ENCODE assay signal across 8 cellular contexts in the genomic region with DNA sequence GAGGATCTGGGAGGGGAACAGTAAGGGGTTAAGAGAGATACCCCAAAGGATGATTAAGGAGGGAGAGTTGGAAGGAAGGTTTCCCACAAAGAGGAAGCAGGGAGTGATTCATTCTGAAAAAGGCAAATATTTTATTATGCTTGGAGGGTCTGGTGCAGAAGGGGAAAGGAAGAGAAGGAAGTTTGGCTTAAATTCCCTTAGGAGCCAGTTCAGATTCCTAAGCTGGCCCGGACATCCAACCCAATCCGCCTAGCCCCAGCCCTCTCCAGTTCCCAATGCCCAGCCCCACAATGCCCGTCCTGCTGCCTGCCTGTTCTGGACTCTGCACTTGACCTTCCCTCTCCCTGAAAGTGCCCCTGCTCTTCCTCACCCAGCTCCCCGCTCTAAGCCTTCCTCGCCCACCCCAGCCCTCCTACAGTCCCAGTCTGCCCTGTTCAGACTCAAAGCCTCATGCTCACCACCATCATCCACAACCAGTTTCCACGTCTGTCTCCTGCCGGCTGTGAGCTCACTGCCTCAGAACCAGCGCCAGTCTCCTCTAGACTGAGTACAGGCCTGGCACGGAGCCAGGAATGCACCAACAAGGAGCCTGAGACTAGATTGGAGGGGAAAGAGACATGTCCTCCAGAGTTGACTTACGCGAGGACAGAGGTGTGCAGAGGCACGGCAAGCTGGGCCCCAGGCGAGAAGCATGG. TPM values are rescaled to one million over a fixed set of nuclear protein-coding genes. Genes with fewer than 3 reads are reported as not detected.
DNase-seq lines count a peak whose midpoint lies in the region; ATAC-seq, FAIRE-seq and TF ChIP-seq lines count a peak whose summit lies in the region.

No MANE protein-coding gene starts in this region.

- no peak overlapping the region for H3K4me3 Mint-ChIP-seq in CD8-positive, alpha-beta T cell

- no peaks in the 10 kb centered on the region for H3K27me3 ChIP-seq in CD8-positive, alpha-beta T cell (ENCODE audit: insufficient read depth, low read length)
- H3K27me3 ChIP-seq in RWPE2 (ENCODE audit: insufficient read depth, poor library complexity, severe bottlenecking): no peaks in the 10 kb centered on the region
- H3K27me3 ChIP-seq in pancreas: no peaks in the 10 kb centered on the region

- no peak overlapping the region for H3K4me3 ChIP-seq in CD8-positive, alpha-beta T cell (ENCODE audit: low read depth, low read length)
- H3K4me3 ChIP-seq in RWPE2 (ENCODE audit: severe bottlenecking) (no peak overlapping the region), fibroblast of pulmonary artery (replicated peaks; ENCODE audit: low read depth, low read length) (peak overlapping the region; percentile 17), pancreas (no peak overlapping the region)

- H3K27ac Mint-ChIP-seq in CD8-positive, alpha-beta T cell: peak overlapping the region; percentile 28

- intact Hi-C loops in CD8-positive, alpha-beta T cell (cut with DNase I, micrococcal nuclease): no loop called here
- intact Hi-C loops in pancreas (cut with DNase I): no loop called here

- H3K4me1 Mint-ChIP-seq in CD8-positive, alpha-beta T cell (ENCODE audit: low read depth): peaks cover 44% of the 10 kb centered on the region

- ATAC-seq in CD8-positive, alpha-beta T cell: no peak
- ATAC-seq in RWPE2 (ENCODE audit: low read depth) (no peak), pancreas (peak; percentile 5 to 43 (median 22)), GM19455 (IDR thresholded peaks at IDR 0.05; ENCODE audit: unreplicated experiment) (no peak)

- FAIRE-seq in pancreas (lab: Jason Lieb, UNC): no peak

- no peaks in the 10 kb centered on the region for H3K27me3 Mint-ChIP-seq in CD8-positive, alpha-beta T cell (ENCODE audit: low read depth)

- 64 to 70% methylated on average over 13 of the region's 13 CpGs for WGBS in pancreas, 2 donors

- no peak overlapping the region for H3K27ac ChIP-seq in CD8-positive, alpha-beta T cell (ENCODE audit: low read depth, low read length)
- H3K27ac ChIP-seq in RWPE2 (ENCODE audit: poor library complexity, severe bottlenecking) (peak overlapping the region; percentile 57), pancreas (peak overlapping the region in 3 of 4 donors; percentile 4 to 69 (median 34))

- H3K4me1 ChIP-seq in CD8-positive, alpha-beta T cell (ENCODE audit: insufficient read depth, low read length): peaks cover 14% of the 10 kb centered on the region
- H3K4me1 ChIP-seq in RWPE2 (ENCODE audit: insufficient read depth, poor library complexity, severe bottlenecking): peaks cover 30% of the 10 kb centered on the region
- peaks cover 5 to 24% (median 13%) of the 10 kb centered on the region in 3 donors for H3K4me1 ChIP-seq in pancreas

- POLR2A ChIA-PET in CD8-positive, alpha-beta T cell (lab: Charles Lee): no interaction called here

- peaks cover 54% of the 10 kb centered on the region for H3K36me3 Mint-ChIP-seq in CD8-positive, alpha-beta T cell

- no peak for TF ChIP-seq CTCF in CD8-positive, alpha-beta T cell (IDR thresholded peaks at IDR 0.05)
- TF ChIP-seq CTCF in RWPE2 (IDR thresholded peaks at IDR 0.05; ENCODE audit: poor library complexity, severe bottlenecking) (no peak), fibroblast of pulmonary artery (IDR thresholded peaks at IDR 0.05; ENCODE audit: low read length, missing control alignments) (no peak), pancreas (IDR thresholded peaks at IDR 0.05) (no peak)

- no peaks in the 10 kb centered on the region for H3K9me3 Mint-ChIP-seq in CD8-positive, alpha-beta T cell

- no peak for DNase-seq in CD8-positive, alpha-beta T cell
- no peak for DNase-seq in RWPE2 (ENCODE audit: low spot score)
- peak; percentile 86 for DNase-seq in fibroblast of pulmonary artery (ENCODE audit: low read depth)
- DNase-seq in pancreas: peak in 3 of 6 donors; percentile 45 to 78 (median 68)
- no peak for DNase-seq in SW480 (ENCODE audit: low spot score)
- no peak for DNase-seq in activated CD4-positive, alpha-beta T cell treated with anti-CD3 and anti-CD28 coated beads, Interleukin-2, amount 50 U/mL, for 1 hour
- DNase-seq in activated gamma-delta T cell treated with Interleukin-2 at 50 U/mL for 16 hours: no peak

- H3K36me3 ChIP-seq in CD8-positive, alpha-beta T cell (ENCODE audit: insufficient read depth, low read length): no peaks in the 10 kb centered on the region
- peaks cover 72% of the 10 kb centered on the region for H3K36me3 ChIP-seq in RWPE2 (ENCODE audit: low read depth)
- H3K36me3 ChIP-seq in pancreas: no peaks in the 10 kb centered on the region

- H3K9me3 ChIP-seq in CD8-positive, alpha-beta T cell (ENCODE audit: low read length): no peaks in the 10 kb centered on the region
- no peaks in the 10 kb centered on the region for H3K9me3 ChIP-seq in RWPE2 (ENCODE audit: severe bottlenecking)
- H3K9me3 ChIP-seq in pancreas: no peaks in the 10 kb centered on the region

- CTCF ChIA-PET in CD8-positive, alpha-beta T cell (lab: Charles Lee): interaction anchor here (0.7 to 12.3 kb wide), 4 partner anchors 19 to 72 kb away, joined by 3 to 89 read pairs (median 3); no protein-coding TSS in a partner anchor

RNA-seq across cellular contexts. Expression of gene CAPN2, which starts 18.9 kb away (rescaled TPM):
- 10 to 100 TPM; 83.0 to 84.7 TPM for total RNA-seq in CD8-positive, alpha-beta T cell
- 10 to 100 TPM; 48.2 to 90.0 (median 54.6) TPM for total RNA-seq in pancreas
- polyA plus RNA-seq in pancreas: 10 to 100 TPM; 55.8 to 59.0 TPM

Comparison
In these comparisons a context has a peak if more than half of its experiments do, and no peak if none do; other contexts are left out.
1. ATAC-seq: peak in pancreas (4 of 4); none in CD8-positive, alpha-beta T cell (single experiment), RWPE2 (single experiment) and GM19455 (single experiment).